ENCODE assay signal across 26 cellular contexts in the genomic region with DNA sequence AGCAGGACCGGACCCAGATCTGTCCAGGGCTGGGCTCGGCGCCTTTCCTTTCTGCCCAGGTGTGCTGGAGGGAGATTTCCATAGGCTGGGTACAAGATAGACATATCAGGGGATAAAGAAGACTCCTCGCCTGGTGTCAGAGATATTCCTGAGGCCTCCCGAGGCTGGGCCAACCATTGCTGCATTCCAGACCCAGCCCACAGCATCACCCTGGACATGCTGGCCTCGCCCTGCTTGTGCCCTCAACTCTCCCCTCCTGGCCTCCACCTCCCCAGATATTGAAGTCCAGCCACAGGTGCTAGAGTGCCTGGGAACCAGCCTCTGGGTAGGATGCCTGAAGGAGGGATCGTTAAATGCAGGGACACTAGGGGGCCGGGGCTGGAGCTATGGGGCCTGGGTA. TPM values are rescaled to one million over a fixed set of nuclear protein-coding genes. Genes with fewer than 3 reads are reported as not detected.
"Had no signal": no experiment of that assay in that cellular context is flagged by ENCODE, and none has a peak within 500 bp of the region (broad histone marks: within the 10 kb centered on the region; RNA-seq: fewer than 3 reads in every experiment).

No MANE protein-coding gene starts in this region.

- H3K27me3 ChIP-seq: cardiac muscle cell had no signal

- ATAC-seq: activated CD4-positive, alpha-beta T cell treated with anti-CD3 and anti-CD28 coated beads for 36 hours; activated T-helper 17 cell treated with anti-CD3 and anti-CD28 coated beads, Interleukin-2, amount 50 U/mL, for 72 hours; K562; T-cell had no signal

- H3K27ac ChIP-seq: cardiac muscle cell, SK-N-MC, WERI-Rb-1 had no signal

- DNase-seq: activated CD4-positive, alpha-beta memory T cell treated with anti-CD3 and anti-CD28 coated beads, Interleukin-2, amount 10 ng/mL, durations not matched to agents 7 days and 5 days; activated CD4-positive, alpha-beta T cell treated with anti-CD3 and anti-CD28 coated beads for 36 hours; activated CD4-positive, alpha-beta T cell treated with anti-CD3 and anti-CD28 coated beads, Interleukin-2, amount 50 U/mL, for 1 hour; activated gamma-delta T cell; activated naive CD4-positive, alpha-beta T cell treated with anti-CD3 and anti-CD28 coated beads for 36 hours; activated T-cell treated with anti-CD3 and anti-CD28 coated beads for 4 hours; activated T-cell treated with anti-CD3 and anti-CD28 coated beads, Interleukin-2, amount 50 U/mL, for 48 hours; amygdala; Karpas-422; NCI-H1105 treated with DMSO at 0.1 percent for 48 hours; NCI-H1436 treated with DMSO at 0.1 percent for 48 hours; NCI-H187; NCI-H2081; NCI-H510A treated with DMSO at 0.1 percent for 48 hours; NCI-H69; NK-92 treated with Interleukin-12 subunit alpha and Interleukin-12 subunit beta, amount 100 ng/mL, for 24 hours; T-cell; T-helper 2 cell; T1000; WERI-Rb-1 had no signal

- H3K36me3 ChIP-seq: cardiac muscle cell, WERI-Rb-1 had no signal

- H3K4me3 ChIP-seq: cardiac muscle cell, K562, SK-N-MC had no signal

RNA-seq across cellular contexts. Expression of gene CD300LG, which starts 2.1 kb away (rescaled TPM):
- total RNA-seq: activated CD4-positive, alpha-beta memory T cell treated with anti-CD3 and anti-CD28 coated beads, Interleukin-2, amount 10 ng/mL, durations not matched to agents 7 days and 5 days; activated CD4-positive, alpha-beta T cell treated with anti-CD3 and anti-CD28 coated beads for 36 hours; activated CD8-positive, alpha-beta memory T cell treated with anti-CD3 and anti-CD28 coated beads for 36 hours; activated naive CD4-positive, alpha-beta T cell treated with anti-CD3 and anti-CD28 coated beads for 36 hours; activated T-helper 17 cell treated with anti-CD3 and anti-CD28 coated beads, Interleukin-2, amount 50 U/mL, for 72 hours; astrocyte; cardiac muscle cell; K562; T-cell had no signal
- polyA plus RNA-seq: cardiac muscle cell, K562 had no signal

RNA-seq across cellular contexts. Expression of gene MPP3, which starts 16.2 kb away (rescaled TPM):
- total RNA-seq: activated CD4-positive, alpha-beta memory T cell treated with anti-CD3 and anti-CD28 coated beads, Interleukin-2, amount 10 ng/mL, durations not matched to agents 7 days and 5 days had no signal
